10 cellular contexts compared by ENCODE assay signal in genomic region chrX:49784747-49785280, GRCh38. TPM values are rescaled to one million over a fixed set of nuclear protein-coding genes. Genes with fewer than 3 reads are reported as not detected.
"Had no signal": no experiment of that assay in that cellular context is flagged by ENCODE, and none has a peak within 500 bp of the region (broad histone marks: within the 10 kb centered on the region; RNA-seq: fewer than 3 reads in every experiment).

No MANE protein-coding gene starts in this region.

- H3K27ac ChIP-seq: HL-60, KMS-11 had no signal

- ATAC-seq: K562 had no signal

- H3K27ac Mint-ChIP-seq: IgD-negative memory B cell had no signal

- H3K9me3 Mint-ChIP-seq: IgD-negative memory B cell had no signal

- H3K4me2 ChIP-seq: KMS-11 had no signal

- H3K36me3 Mint-ChIP-seq: IgD-negative memory B cell had no signal

- H3K4me1 Mint-ChIP-seq: IgD-negative memory B cell had no signal

- H3K9ac ChIP-seq: KMS-11 had no signal

- DNase-seq: IMR-90, KBM-7, KG1 had no signal

- FAIRE-seq: HTR-8/SVneo, K562 had no signal

- H3K4me3 Mint-ChIP-seq: IgD-negative memory B cell had no signal

- H3K4me3 ChIP-seq: K562 had no signal

RNA-seq across cellular contexts. Expression of gene PAGE4, which starts 44.3 kb away (rescaled TPM):
- total RNA-seq: HT-29, HT1080, IMR-90 had no signal
- polyA plus RNA-seq: IgD-negative memory B cell, IMR-90 had no signal
